In the genomic region with DNA sequence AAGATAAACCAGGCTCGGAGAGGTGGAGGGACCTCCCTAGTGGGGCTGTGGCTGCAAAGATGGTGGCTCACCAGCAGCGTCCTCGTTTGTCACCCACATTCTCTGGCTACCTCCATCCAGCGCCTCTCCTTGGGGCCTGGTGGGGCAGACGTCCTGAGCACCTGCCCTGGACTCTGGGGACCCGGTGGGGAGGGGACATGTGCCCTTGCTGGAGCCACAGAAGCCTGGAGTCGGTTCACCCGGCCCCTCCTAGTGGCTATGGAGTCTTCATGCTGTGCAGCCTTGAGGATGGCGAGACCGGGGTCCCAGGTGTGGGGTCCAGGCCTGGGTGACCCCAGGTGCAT, we compare ENCODE assay signal across 16 cellular contexts.
"Had no signal": no experiment of that assay in that cellular context is flagged by ENCODE, and none has a peak within 500 bp of the region (broad histone marks: within the 10 kb centered on the region; RNA-seq: fewer than 3 reads in every experiment).

No MANE protein-coding gene starts in this region.

- H3K36me3 Mint-ChIP-seq: activated CD4-positive, alpha-beta memory T cell treated with anti-CD3 and anti-CD28 coated beads for 36 hours; activated naive CD4-positive, alpha-beta T cell treated with anti-CD3 and anti-CD28 coated beads, Interleukin-2, amount 50 U/mL, for 72 hours; naive B cell; T-cell had no signal

- H3K4me3 ChIP-seq: left lung, right atrium auricular region, skin epidermis, tibial nerve had no signal

- DNase-seq: activated CD4-positive, alpha-beta memory T cell treated with anti-CD3 and anti-CD28 coated beads for 36 hours; activated effector memory CD4-positive, alpha-beta T cell treated with anti-CD3 and anti-CD28 coated beads, Interleukin-2, amount 50 U/mL, for 16 hours; activated T-cell treated with anti-CD3 and anti-CD28 coated beads, Interleukin-2, amount 50 U/mL, for 4 hours; mammary epithelial cell; naive B cell; stimulated activated CD4-positive, alpha-beta T cell treated with anti-CD3 and anti-CD28 coated beads, Interleukin-15, amount 100 ng/mL, for 24 hours; stimulated activated CD4-positive, alpha-beta T cell treated with anti-CD3 and anti-CD28 coated beads, Interleukin-4, amount 100 ng/mL, for 24 hours; stimulated activated naive CD4-positive, alpha-beta T cell; T-cell; T1000 had no signal

- H3K27ac Mint-ChIP-seq: activated CD4-positive, alpha-beta memory T cell treated with anti-CD3 and anti-CD28 coated beads for 36 hours; progenitor cell of endocrine pancreas; T-cell had no signal

- H3K27ac ChIP-seq: right atrium auricular region had no signal

- H3K27me3 Mint-ChIP-seq: activated CD4-positive, alpha-beta memory T cell treated with anti-CD3 and anti-CD28 coated beads for 36 hours; naive B cell; progenitor cell of endocrine pancreas; T-cell had no signal

- H3K9me3 Mint-ChIP-seq: activated CD4-positive, alpha-beta memory T cell treated with anti-CD3 and anti-CD28 coated beads for 36 hours; activated naive CD4-positive, alpha-beta T cell treated with anti-CD3 and anti-CD28 coated beads, Interleukin-2, amount 50 U/mL, for 72 hours; activated T-cell treated with anti-CD3 and anti-CD28 coated beads, Interleukin-2, amount 50 U/mL, for 4 hours; naive B cell; T-cell had no signal

- H3K27me3 ChIP-seq: left lung, right atrium auricular region, tibial nerve had no signal

- H3K4me3 Mint-ChIP-seq: activated CD4-positive, alpha-beta memory T cell treated with anti-CD3 and anti-CD28 coated beads for 36 hours; activated T-cell treated with anti-CD3 and anti-CD28 coated beads, Interleukin-2, amount 50 U/mL, for 4 hours had no signal

- H3K9me3 ChIP-seq: left lung, right atrium auricular region, tibial nerve had no signal
